In the genomic region with DNA sequence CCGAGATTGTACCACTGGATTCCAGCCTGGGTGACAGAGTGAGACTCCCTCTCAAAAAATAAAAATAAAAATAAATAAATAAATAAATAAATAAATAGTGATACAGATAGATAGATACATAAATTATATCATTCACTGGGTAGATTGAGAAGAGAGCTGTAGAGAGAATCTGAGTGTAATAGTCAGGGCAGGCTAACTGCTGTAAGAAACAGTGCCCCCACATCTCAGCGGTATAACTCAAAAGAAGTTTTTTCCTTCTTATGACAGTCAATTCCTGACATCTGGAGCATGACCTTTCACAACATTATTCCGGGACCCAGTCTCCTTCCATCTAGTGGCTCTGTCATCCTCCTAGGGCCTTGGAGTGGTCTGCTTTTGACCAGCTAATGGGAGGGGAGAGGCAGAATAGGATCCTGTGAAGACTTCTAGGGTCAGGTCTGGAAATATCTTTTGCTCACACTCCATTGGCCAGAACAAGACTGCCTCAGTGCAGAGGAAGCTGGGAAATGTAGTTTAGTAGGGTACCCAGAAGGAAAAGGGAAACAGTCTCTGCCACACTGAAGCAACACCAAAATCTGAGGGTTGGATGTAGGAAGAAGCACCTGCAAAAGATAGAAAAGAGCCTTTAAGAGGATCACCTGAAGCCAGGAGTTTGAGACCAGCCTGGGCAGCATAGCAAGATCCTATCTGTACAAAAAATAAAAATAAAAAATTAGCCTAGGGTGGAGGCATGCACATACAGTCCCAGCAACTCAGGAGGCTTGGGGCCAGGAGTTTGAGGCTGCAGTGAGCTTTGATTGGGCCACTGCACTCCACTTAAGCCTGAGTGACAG, we compare ENCODE assay signal across 8 cellular contexts. TPM values are rescaled to one million over a fixed set of nuclear protein-coding genes. Genes with fewer than 3 reads are reported as not detected.
DNase-seq lines count a peak whose midpoint lies in the region; ATAC-seq and TF ChIP-seq lines count a peak whose summit lies in the region.

No MANE protein-coding gene starts in this region.

- TF ChIP-seq CTCF in A673 (conservative IDR thresholded peaks at IDR 0.05; ENCODE audit: low read depth, low read length) (no peak), GM13976 (IDR thresholded peaks at IDR 0.05; ENCODE audit: borderline replicate concordance, control extremely low read depth, extremely low read depth, insufficient read depth, missing control alignments) (no peak), Panc1 (IDR thresholded peaks at IDR 0.05) (no peak)

- CTCF ChIA-PET in A673 (lab: Charles Lee): interaction anchor here (1.3 kb wide), 1 partner anchor 172 kb away, joined by 3 read pairs; no protein-coding TSS in a partner anchor
- CTCF ChIA-PET in Panc1 (lab: Charles Lee): interaction anchor here (0.6 to 1.0 kb wide), 3 partner anchors 22 to 224 kb away, joined by 3 read pairs; a partner anchor contains a TSS

- H3K9me3 Mint-ChIP-seq in stimulated activated effector memory CD8-positive, alpha-beta T cell treated with anti-CD3 and anti-CD28 coated beads, Interleukin-12 subunit alpha, Interleukin-12 subunit beta, amount 100 ng/mL, for 72 hours: no peaks in the 10 kb centered on the region

- H3K27ac Mint-ChIP-seq in stimulated activated effector memory CD8-positive, alpha-beta T cell treated with anti-CD3 and anti-CD28 coated beads, Interleukin-12 subunit alpha, Interleukin-12 subunit beta, amount 100 ng/mL, for 72 hours: no peak overlapping the region

- in situ Hi-C loops in GM13976 (cut with MboI; ENCODE audit: low sequenced_read_pairs, unreplicated experiment): loop anchor here (25.0 kb wide), 1 partner anchor 336 kb away; a partner anchor contains a TSS
- in situ Hi-C loops in Panc1 (cut with HindIII; ENCODE audit: low pct_unique_long_range_greater_than_20kb, low sequenced_read_pairs): no loop called here

- H3K4me3 ChIP-seq in A673 (ENCODE audit: low read depth, low read length, poor library complexity, severe bottlenecking) (no peak overlapping the region), Panc1 (ENCODE audit: low read depth in 2 of 2, low read length in 2 of 2) (no peak overlapping the region)

- BruUV-seq in A673 (replicated peaks; lab: Mats Ljungman, UMichigan): no TSS peak
- BruUV-seq in Panc1 (replicated peaks; lab: Mats Ljungman, UMichigan): no TSS peak

- ATAC-seq in Panc1 (peak; percentile 82), esophagus mucosa (peak; percentile 46), HG02970 (IDR thresholded peaks at IDR 0.05; ENCODE audit: low FRiP score, unreplicated experiment) (no peak), GM19035 (IDR thresholded peaks at IDR 0.05; ENCODE audit: unreplicated experiment) (no peak)
- ATAC-seq in stimulated activated effector memory CD8-positive, alpha-beta T cell treated with anti-CD3 and anti-CD28 coated beads, Interleukin-12 subunit alpha, Interleukin-12 subunit beta, amount 100 ng/mL, for 72 hours: peak; percentile 67

- H3K27me3 ChIP-seq in A673 (replicated peaks; ENCODE audit: insufficient read depth, low read depth, low read length, poor library complexity) (no peaks in the 10 kb centered on the region), Panc1 (ENCODE audit: control insufficient read depth, insufficient read depth, low read length) (no peaks in the 10 kb centered on the region)

- H3K4me1 ChIP-seq in A673 (ENCODE audit: insufficient read depth, low read length, poor library complexity, severe bottlenecking) (peaks cover 10% of the 10 kb centered on the region), Panc1 (ENCODE audit: control insufficient read depth, insufficient read depth, low read length) (peaks cover 7% of the 10 kb centered on the region)

- H3K4me3 Mint-ChIP-seq in stimulated activated effector memory CD8-positive, alpha-beta T cell treated with anti-CD3 and anti-CD28 coated beads, Interleukin-12 subunit alpha, Interleukin-12 subunit beta, amount 100 ng/mL, for 72 hours: no peak overlapping the region

- DNase-seq in A673 (ENCODE audit: low spot score): peak; percentile 52
- peak; percentile 45 for DNase-seq in GM13976 (ENCODE audit: low spot score)
- DNase-seq in Panc1 (ENCODE audit: low read depth, low spot score): peak; percentile 5
- no peak for DNase-seq in stimulated activated effector memory CD8-positive, alpha-beta T cell treated with anti-CD3 and anti-CD28 coated beads, Interleukin-12 subunit alpha, Interleukin-12 subunit beta, amount 100 ng/mL, for 72 hours (ENCODE audit: low spot score in 2 of 2)
- DNase-seq in activated effector memory CD4-positive, alpha-beta T cell treated with Interleukin-2 at 50 U/mL for 16 hours: no peak

- H3K36me3 ChIP-seq in A673 (ENCODE audit: insufficient read depth, low read length, poor library complexity, severe bottlenecking) (no peaks in the 10 kb centered on the region), Panc1 (ENCODE audit: control insufficient read depth, insufficient read depth, low read length) (no peaks in the 10 kb centered on the region)

- intact Hi-C loops in A673 (cut with micrococcal nuclease; ENCODE audit: unreplicated experiment): no loop called here
- intact Hi-C loops in Panc1 (cut with micrococcal nuclease; ENCODE audit: unreplicated experiment): no loop called here

- H3K9me3 ChIP-seq in A673 (ENCODE audit: low read depth, low read length, poor library complexity, severe bottlenecking) (no peaks in the 10 kb centered on the region), Panc1 (ENCODE audit: control insufficient read depth, insufficient read depth, low read depth, low read length) (no peaks in the 10 kb centered on the region)

- POLR2A ChIA-PET in A673 (lab: Charles Lee; ENCODE audit: low non-redundant PET) (no interaction called here), Panc1 (lab: Charles Lee) (interaction anchor here (0.6 kb wide), 1 partner anchor 63 kb away, joined by 3 read pairs; no protein-coding TSS in a partner anchor)

- H3K27ac ChIP-seq in A673 (ENCODE audit: low read depth, low read length, poor library complexity, severe bottlenecking) (no peak overlapping the region), Panc1 (ENCODE audit: low read length) (no peak overlapping the region)

- H3K36me3 Mint-ChIP-seq in stimulated activated effector memory CD8-positive, alpha-beta T cell treated with anti-CD3 and anti-CD28 coated beads, Interleukin-12 subunit alpha, Interleukin-12 subunit beta, amount 100 ng/mL, for 72 hours: peaks cover 22% of the 10 kb centered on the region

- H3K4me1 Mint-ChIP-seq in stimulated activated effector memory CD8-positive, alpha-beta T cell treated with anti-CD3 and anti-CD28 coated beads, Interleukin-12 subunit alpha, Interleukin-12 subunit beta, amount 100 ng/mL, for 72 hours: peaks cover 26% of the 10 kb centered on the region

RNA-seq across cellular contexts. Expression of a gene that starts 3.0 kb away (rescaled TPM):
- total RNA-seq in A673 (2021): 31.1 and 48.3 TPM in 2 replicates
- 27.9 TPM for total RNA-seq in Panc1 (2021; ENCODE audit: unreplicated experiment)
- 53.1 TPM for polyA plus RNA-seq in Panc1 (2012; ENCODE audit: insufficient read length)
- 0.60 TPM for total RNA-seq in esophagus mucosa

RNA-seq across cellular contexts. Expression of a gene that starts 13.0 kb away (rescaled TPM):
- total RNA-seq in A673 (2021) (not detected in 2 replicates), Panc1 (2021; ENCODE audit: unreplicated experiment) (1.3 TPM), esophagus mucosa (0.60 TPM)
- polyA plus RNA-seq in Panc1 (2012; ENCODE audit: insufficient read length): 0.17 TPM

Comparison
In these comparisons a context has a peak if more than half of its experiments do, and no peak if none do; other contexts are left out.
1. DNase-seq: peak in A673 (single experiment), GM13976 (single experiment) and Panc1 (single experiment); none in stimulated activated effector memory CD8-positive, alpha-beta T cell treated with anti-CD3 and anti-CD28 coated beads, Interleukin-12 subunit alpha, Interleukin-12 subunit beta, amount 100 ng/mL, for 72 hours (0 of 2) and activated effector memory CD4-positive, alpha-beta T cell treated with Interleukin-2 at 50 U/mL for 16 hours (single experiment).
2. ATAC-seq: peak in Panc1 (single experiment), esophagus mucosa (single experiment) and stimulated activated effector memory CD8-positive, alpha-beta T cell treated with anti-CD3 and anti-CD28 coated beads, Interleukin-12 subunit alpha, Interleukin-12 subunit beta, amount 100 ng/mL, for 72 hours (single experiment); none in HG02970 (single experiment) and GM19035 (single experiment).
3. RNA of a gene that starts 3.0 kb away (total RNA-seq): 31.1 to 48.3 TPM in A673 and 27.9 TPM in Panc1 (single experiment); 0.60 TPM in esophagus mucosa (single experiment); every median in the first group is over 10 times any median in the second.